In genomic region chrX:33336783-33337182, GRCh38 we compare ENCODE assay signal across 10 cellular contexts.
DNase-seq lines count a peak whose midpoint lies in the region; ATAC-seq and TF ChIP-seq lines count a peak whose summit lies in the region.
"Had no signal": no experiment of that assay in that cellular context is flagged by ENCODE, and none has a peak within 500 bp of the region (broad histone marks: within the 10 kb centered on the region; RNA-seq: fewer than 3 reads in every experiment).

No MANE protein-coding gene starts in this region.

- peaks cover 0 to 6% of the 10 kb centered on the region in 2 donors for H3K9me3 Mint-ChIP-seq in natural killer cell

- no peaks in the 10 kb centered on the region for H3K4me1 Mint-ChIP-seq in natural killer cell
- H3K4me1 Mint-ChIP-seq: central memory CD8-positive, alpha-beta T cell had no signal

- in situ Hi-C loops in Panc1 (cut with HindIII; ENCODE audit: low pct_unique_long_range_greater_than_20kb, low sequenced_read_pairs): no loop called here

- H3K27ac ChIP-seq in Panc1 (ENCODE audit: low read length): no peak overlapping the region
- no peak overlapping the region for H3K27ac ChIP-seq in upper lobe of right lung

- DNase-seq in Right ventricle myocardium superior (no peak), Right ventricle myocardium inferior (ENCODE audit: missing footprints) (no peak), Panc1 (ENCODE audit: low read depth, low spot score) (no peak), left cardiac atrium (peak; percentile 21), upper lobe of right lung (no peak), NCI-H128 (lab: John Stamatoyannopoulos, UW; ENCODE audit: unreplicated experiment) (no peak), natural killer cell (no peak)
- no peak for DNase-seq in stimulated activated CD4-positive, alpha-beta T cell treated with anti-CD3 and anti-CD28 coated beads, Interleukin-4, amount 100 ng/mL, for 24 hours
- DNase-seq: NCI-H1048 had no signal

- intact Hi-C loops in Right ventricle myocardium superior (cut with DNase I) (no loop called here), Right ventricle myocardium inferior (cut with DNase I) (loop anchor here (5.0 kb wide), 1 partner anchor 804 kb away; no protein-coding TSS in a partner anchor), Panc1 (cut with micrococcal nuclease; ENCODE audit: unreplicated experiment) (loop anchor here (5.0 kb wide), 1 partner anchor 804 kb away; no protein-coding TSS in a partner anchor), left cardiac atrium (cut with DNase I) (loop anchor here in 1 of 2 donors (10.0 kb wide), 1 partner anchor 202 kb away; no protein-coding TSS in a partner anchor), upper lobe of right lung (cut with DNase I) (no loop called here), natural killer cell (cut with micrococcal nuclease) (no loop called here)

- H3K27me3 ChIP-seq in Panc1 (ENCODE audit: control insufficient read depth, insufficient read depth, low read length): no peaks in the 10 kb centered on the region
- H3K27me3 ChIP-seq in upper lobe of right lung: no peaks in the 10 kb centered on the region

- H3K27me3 Mint-ChIP-seq in natural killer cell (ENCODE audit: low read depth in 2 of 2): no peaks in the 10 kb centered on the region
- H3K27me3 Mint-ChIP-seq: central memory CD8-positive, alpha-beta T cell had no signal

- H3K4me1 ChIP-seq in Panc1 (ENCODE audit: control insufficient read depth, insufficient read depth, low read length): no peaks in the 10 kb centered on the region
- no peaks in the 10 kb centered on the region for H3K4me1 ChIP-seq in upper lobe of right lung

- no TSS peak for BruUV-seq in Panc1 (replicated peaks; lab: Mats Ljungman, UMichigan)

- ATAC-seq in Right ventricle myocardium superior (ENCODE audit: poor library complexity) (peak; percentile 77), Right ventricle myocardium inferior (no peak), Panc1 (no peak), left cardiac atrium (no peak), upper lobe of right lung (peak; percentile 40), natural killer cell (no peak)

- H3K4me3 ChIP-seq in Panc1 (ENCODE audit: low read depth in 2 of 2, low read length in 2 of 2) (no peak overlapping the region), upper lobe of right lung (no peak overlapping the region)

- H3K9me3 ChIP-seq in Panc1 (ENCODE audit: control insufficient read depth, insufficient read depth, low read depth, low read length) (no peaks in the 10 kb centered on the region), upper lobe of right lung (no peaks in the 10 kb centered on the region)

- H3K27ac Mint-ChIP-seq in natural killer cell: no peak overlapping the region

- H3K36me3 ChIP-seq in Panc1 (ENCODE audit: control insufficient read depth, insufficient read depth, low read length) (no peaks in the 10 kb centered on the region), upper lobe of right lung (no peaks in the 10 kb centered on the region)

- no peaks in the 10 kb centered on the region for H3K36me3 Mint-ChIP-seq in natural killer cell

- POLR2A ChIA-PET in Panc1 (lab: Charles Lee): no interaction called here

- CTCF ChIA-PET in Panc1 (lab: Charles Lee): interaction anchor here (0.9 kb wide), 1 partner anchor 934 kb away, joined by 5 read pairs; no protein-coding TSS in a partner anchor

- no peak overlapping the region for H3K4me3 Mint-ChIP-seq in natural killer cell
- H3K4me3 Mint-ChIP-seq: central memory CD8-positive, alpha-beta T cell had no signal

- TF ChIP-seq CTCF in Panc1 (IDR thresholded peaks at IDR 0.05): peak; percentile 57
- peak; percentile 41 for TF ChIP-seq CTCF in upper lobe of right lung (IDR thresholded peaks at IDR 0.05)
- TF ChIP-seq CTCF in natural killer cell (IDR thresholded peaks at IDR 0.05): no peak

Comparison
In these comparisons a context has a peak if more than half of its experiments do, and no peak if none do; other contexts are left out.
1. ATAC-seq: peak in Right ventricle myocardium superior (single experiment) and upper lobe of right lung (single experiment); none in Right ventricle myocardium inferior (single experiment), Panc1 (single experiment), left cardiac atrium (0 of 2) and natural killer cell (0 of 3).
2. intact Hi-C loops: an anchor here in Right ventricle myocardium inferior (5.0 kb wide) and Panc1 (5.0 kb wide); none called in Right ventricle myocardium superior, upper lobe of right lung and natural killer cell.